ENCODE assay signal across 1 cellular context in the genomic region with DNA sequence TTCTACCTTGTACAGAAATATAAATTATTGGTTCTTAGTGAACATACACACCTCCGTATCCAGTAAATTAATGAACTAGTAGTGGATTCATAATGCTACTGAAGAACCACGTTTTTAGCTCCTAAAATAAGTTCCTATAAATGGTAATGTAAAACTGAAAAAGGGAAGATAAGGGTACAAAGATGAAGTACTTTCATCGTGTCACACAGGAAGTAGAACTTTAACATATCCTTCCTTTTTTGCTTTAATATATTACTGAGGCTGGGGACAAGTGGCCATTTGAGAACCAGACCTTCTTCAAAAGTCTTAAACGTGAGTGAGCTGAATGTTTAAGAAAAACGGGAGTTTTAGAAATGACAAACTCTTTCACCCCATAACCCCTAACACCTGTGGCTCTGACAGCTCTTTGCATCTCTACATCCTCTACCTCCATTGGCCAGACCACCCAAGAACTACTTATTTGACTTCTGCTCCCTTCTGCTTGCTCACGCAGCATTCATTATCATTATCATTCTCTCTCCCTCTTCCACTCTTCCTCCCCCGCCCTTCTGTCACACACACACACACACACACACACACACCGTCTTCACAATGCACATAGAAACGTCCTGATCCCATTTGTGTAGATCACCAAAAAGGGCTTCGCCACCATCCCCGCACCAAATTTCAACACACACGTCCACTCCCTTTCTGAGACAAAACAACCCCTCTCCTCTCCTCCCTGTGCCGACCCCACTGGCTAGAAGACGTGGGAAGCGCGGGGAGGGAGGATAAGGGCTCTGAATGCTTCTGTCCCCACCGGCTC.
TF ChIP-seq lines count a peak whose summit lies in the region.

No MANE protein-coding gene starts in this region.

TF ChIP-seq in GM12878, 131 proteins besides CTCF, POLR2A, EP300 and RAD21 (continues in another document):
- TF ChIP-seq PRDM15 (CRISPR knock-in tag; IDR thresholded peaks at IDR 0.05) (no peak), POLR2AphosphoS5 (IDR thresholded peaks at IDR 0.05; ENCODE audit: low read length) (no peak), MTA2 (IDR thresholded peaks at IDR 0.05; ENCODE audit: low read depth) (peak; percentile 57; the same call in 1 of the 2 replicates), CUX1 (IDR thresholded peaks at IDR 0.05; ENCODE audit: insufficient replicate concordance, low read depth, low read length) (no peak), JUNB (IDR thresholded peaks at IDR 0.05) (0 out of 2 replicates have a peak, but pooled peaks have one; percentile 25), CREB1 (IDR thresholded peaks at IDR 0.05; ENCODE audit: low read depth) (no peak; the same call in 1 of the 2 replicates), MLLT1 (IDR thresholded peaks at IDR 0.05) (0 out of 2 replicates have a peak, but pooled peaks have one; percentile 33), MEF2A (IDR thresholded peaks at IDR 0.05; ENCODE audit: insufficient read depth, low read depth, low read length) (peak; percentile 41; the same call in 1 of the 2 replicates), IKZF2 (IDR thresholded peaks at IDR 0.05) (no peak; a peak in 2 of 4 replicates), SMAD1 (IDR thresholded peaks at IDR 0.05; ENCODE audit: low read depth, partially characterized antibody) (no peak), ASH2L (IDR thresholded peaks at IDR 0.05; ENCODE audit: borderline replicate concordance, low read depth) (no peak), IKZF1 (conservative IDR thresholded peaks at IDR 0.05) (no peak), IRF3 (IDR thresholded peaks at IDR 0.05) (no peak), KAT2A (conservative IDR thresholded peaks at IDR 0.05; ENCODE audit: control insufficient read depth, low read depth, low read length) (no peak), RFX5 (IDR thresholded peaks at IDR 0.05; ENCODE audit: low read depth, low read length) (no peak), TCF3 (IDR thresholded peaks at IDR 0.05; ENCODE audit: borderline replicate concordance, insufficient read depth, low read depth, low read length) (0 out of 2 replicates have a peak, but pooled peaks have one; percentile 16), ZNF217 (IDR thresholded peaks at IDR 0.05) (no peak), RELA (IDR thresholded peaks at IDR 0.05; ENCODE audit: borderline replicate concordance, partially characterized antibody) (no peak), NFIC (IDR thresholded peaks at IDR 0.05; ENCODE audit: low read depth, low read length) (peak; percentile 40; the same call in 1 of the 2 replicates), ATF2 (IDR thresholded peaks at IDR 0.05; ENCODE audit: low read length) (no peak), NR2F1 (conservative IDR thresholded peaks at IDR 0.05) (peak; percentile 48; the same call in 1 of the 2 replicates), NRF1 (conservative IDR thresholded peaks at IDR 0.05; ENCODE audit: low read depth, low read length) (no peak), ETV6 (conservative IDR thresholded peaks at IDR 0.05 in 1 of 2, IDR thresholded peaks at IDR 0.05 in 1 of 2; ENCODE audit: borderline replicate concordance in 1 of 2, low read depth in 1 of 2) (no peak; a peak in 1 of 4 replicates), ESRRA (IDR thresholded peaks at IDR 0.05; ENCODE audit: low read length) (no peak), SRF (IDR thresholded peaks at IDR 0.05; ENCODE audit: low read depth in 2 of 2, low read length in 2 of 2) (no peak), WRNIP1 (IDR thresholded peaks at IDR 0.05; ENCODE audit: borderline replicate concordance, low read depth, low read length) (no peak), GABPA (IDR thresholded peaks at IDR 0.05; ENCODE audit: low read depth) (peak; percentile 44; the same call in 1 of the 2 replicates)
- TF ChIP-seq, protein P1, sequence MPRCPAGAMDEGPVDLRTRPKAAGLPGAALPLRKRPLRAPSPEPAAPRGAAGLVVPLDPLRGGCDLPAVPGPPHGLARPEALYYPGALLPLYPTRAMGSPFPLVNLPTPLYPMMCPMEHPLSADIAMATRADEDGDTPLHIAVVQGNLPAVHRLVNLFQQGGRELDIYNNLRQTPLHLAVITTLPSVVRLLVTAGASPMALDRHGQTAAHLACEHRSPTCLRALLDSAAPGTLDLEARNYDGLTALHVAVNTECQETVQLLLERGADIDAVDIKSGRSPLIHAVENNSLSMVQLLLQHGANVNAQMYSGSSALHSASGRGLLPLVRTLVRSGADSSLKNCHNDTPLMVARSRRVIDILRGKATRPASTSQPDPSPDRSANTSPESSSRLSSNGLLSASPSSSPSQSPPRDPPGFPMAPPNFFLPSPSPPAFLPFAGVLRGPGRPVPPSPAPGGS (IDR thresholded peaks at IDR 0.05; ENCODE audit: borderline replicate concordance, insufficient read depth, low read depth, low read length, poor library complexity, severe bottlenecking) = no peak
- TF ChIP-seq, protein P2, sequence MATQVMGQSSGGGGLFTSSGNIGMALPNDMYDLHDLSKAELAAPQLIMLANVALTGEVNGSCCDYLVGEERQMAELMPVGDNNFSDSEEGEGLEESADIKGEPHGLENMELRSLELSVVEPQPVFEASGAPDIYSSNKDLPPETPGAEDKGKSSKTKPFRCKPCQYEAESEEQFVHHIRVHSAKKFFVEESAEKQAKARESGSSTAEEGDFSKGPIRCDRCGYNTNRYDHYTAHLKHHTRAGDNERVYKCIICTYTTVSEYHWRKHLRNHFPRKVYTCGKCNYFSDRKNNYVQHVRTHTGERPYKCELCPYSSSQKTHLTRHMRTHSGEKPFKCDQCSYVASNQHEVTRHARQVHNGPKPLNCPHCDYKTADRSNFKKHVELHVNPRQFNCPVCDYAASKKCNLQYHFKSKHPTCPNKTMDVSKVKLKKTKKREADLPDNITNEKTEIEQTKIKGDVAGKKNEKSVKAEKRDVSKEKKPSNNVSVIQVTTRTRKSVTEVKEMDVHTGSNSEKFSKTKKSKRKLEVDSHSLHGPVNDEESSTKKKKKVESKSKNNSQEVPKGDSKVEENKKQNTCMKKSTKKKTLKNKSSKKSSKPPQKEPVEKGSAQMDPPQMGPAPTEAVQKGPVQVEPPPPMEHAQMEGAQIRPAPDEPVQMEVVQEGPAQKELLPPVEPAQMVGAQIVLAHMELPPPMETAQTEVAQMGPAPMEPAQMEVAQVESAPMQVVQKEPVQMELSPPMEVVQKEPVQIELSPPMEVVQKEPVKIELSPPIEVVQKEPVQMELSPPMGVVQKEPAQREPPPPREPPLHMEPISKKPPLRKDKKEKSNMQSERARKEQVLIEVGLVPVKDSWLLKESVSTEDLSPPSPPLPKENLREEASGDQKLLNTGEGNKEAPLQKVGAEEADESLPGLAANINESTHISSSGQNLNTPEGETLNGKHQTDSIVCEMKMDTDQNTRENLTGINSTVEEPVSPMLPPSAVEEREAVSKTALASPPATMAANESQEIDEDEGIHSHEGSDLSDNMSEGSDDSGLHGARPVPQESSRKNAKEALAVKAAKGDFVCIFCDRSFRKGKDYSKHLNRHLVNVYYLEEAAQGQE (IDR thresholded peaks at IDR 0.05; ENCODE audit: low read depth, low read length) = no peak
- TF ChIP-seq, protein P3, sequence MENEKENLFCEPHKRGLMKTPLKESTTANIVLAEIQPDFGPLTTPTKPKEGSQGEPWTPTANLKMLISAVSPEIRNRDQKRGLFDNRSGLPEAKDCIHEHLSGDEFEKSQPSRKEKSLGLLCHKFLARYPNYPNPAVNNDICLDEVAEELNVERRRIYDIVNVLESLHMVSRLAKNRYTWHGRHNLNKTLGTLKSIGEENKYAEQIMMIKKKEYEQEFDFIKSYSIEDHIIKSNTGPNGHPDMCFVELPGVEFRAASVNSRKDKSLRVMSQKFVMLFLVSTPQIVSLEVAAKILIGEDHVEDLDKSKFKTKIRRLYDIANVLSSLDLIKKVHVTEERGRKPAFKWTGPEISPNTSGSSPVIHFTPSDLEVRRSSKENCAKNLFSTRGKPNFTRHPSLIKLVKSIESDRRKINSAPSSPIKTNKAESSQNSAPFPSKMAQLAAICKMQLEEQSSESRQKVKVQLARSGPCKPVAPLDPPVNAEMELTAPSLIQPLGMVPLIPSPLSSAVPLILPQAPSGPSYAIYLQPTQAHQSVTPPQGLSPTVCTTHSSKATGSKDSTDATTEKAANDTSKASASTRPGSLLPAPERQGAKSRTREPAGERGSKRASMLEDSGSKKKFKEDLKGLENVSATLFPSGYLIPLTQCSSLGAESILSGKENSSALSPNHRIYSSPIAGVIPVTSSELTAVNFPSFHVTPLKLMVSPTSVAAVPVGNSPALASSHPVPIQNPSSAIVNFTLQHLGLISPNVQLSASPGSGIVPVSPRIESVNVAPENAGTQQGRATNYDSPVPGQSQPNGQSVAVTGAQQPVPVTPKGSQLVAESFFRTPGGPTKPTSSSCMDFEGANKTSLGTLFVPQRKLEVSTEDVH (IDR thresholded peaks at IDR 0.05; ENCODE audit: low read depth, partially characterized antibody) = no peak
